ENCODE assay signal across 9 cellular contexts in genomic region chr1:229058111-229058551, GRCh38.
DNase-seq lines count a peak whose midpoint lies in the region; ATAC-seq, FAIRE-seq and TF ChIP-seq lines count a peak whose summit lies in the region.
"Had no signal": no experiment of that assay in that cellular context is flagged by ENCODE, and none has a peak within 500 bp of the region (broad histone marks: within the 10 kb centered on the region; RNA-seq: fewer than 3 reads in every experiment).

No MANE protein-coding gene starts in this region.

- H3K4me3 ChIP-seq in bronchial epithelial cell (ENCODE audit: low read depth, low read length), result no peak overlapping the region
- H3K4me3 ChIP-seq: ovary had no signal

- DNase-seq in NCI-H1092 (lab: John Stamatoyannopoulos, UW) (peak; percentile 33), T follicular helper cell (ENCODE audit: low read depth) (peak; percentile 11), bronchial epithelial cell (ENCODE audit: low read depth) (peak; percentile 41), hypothalamus (lab: John Stamatoyannopoulos, UW) (no peak)
- peak in 2 of 3 experiments; percentile 13 to 20 for DNase-seq in stimulated activated CD4-positive, alpha-beta T cell treated with anti-CD3 and anti-CD28 coated beads, TNF-alpha, amount 100 ng/mL, for 4 hours (ENCODE audit: low read depth in 3 of 3)

- no peak for FAIRE-seq in bronchial epithelial cell (lab: Jason Lieb, UNC)

- TF ChIP-seq CTCF in bronchial epithelial cell (IDR thresholded peaks at IDR 0.05; ENCODE audit: insufficient read depth, low read length, severe bottlenecking), result no peak

- ATAC-seq in HG02884 (IDR thresholded peaks at IDR 0.05; ENCODE audit: unreplicated experiment) (no peak), GM18868 (IDR thresholded peaks at IDR 0.05; ENCODE audit: unreplicated experiment) (no peak), HG02798 (IDR thresholded peaks at IDR 0.05; ENCODE audit: poor library complexity, unreplicated experiment) (no peak)

- peaks cover 24% of the 10 kb centered on the region for H3K27me3 ChIP-seq in bronchial epithelial cell (ENCODE audit: control insufficient read depth, insufficient read depth, low read length)
- H3K27me3 ChIP-seq: ovary had no signal

- H3K36me3 ChIP-seq in bronchial epithelial cell (ENCODE audit: control insufficient read depth, insufficient read depth, low read length), result no peaks in the 10 kb centered on the region
- H3K36me3 ChIP-seq: ovary had no signal

Comparison
In these comparisons a context has a peak if more than half of its experiments do, and no peak if none do; other contexts are left out.
1. DNase-seq: peak in NCI-H1092 (single experiment), T follicular helper cell (single experiment), bronchial epithelial cell (single experiment) and stimulated activated CD4-positive, alpha-beta T cell treated with anti-CD3 and anti-CD28 coated beads, TNF-alpha, amount 100 ng/mL, for 4 hours (2 of 3); none in hypothalamus (0 of 51).